In the genomic region with DNA sequence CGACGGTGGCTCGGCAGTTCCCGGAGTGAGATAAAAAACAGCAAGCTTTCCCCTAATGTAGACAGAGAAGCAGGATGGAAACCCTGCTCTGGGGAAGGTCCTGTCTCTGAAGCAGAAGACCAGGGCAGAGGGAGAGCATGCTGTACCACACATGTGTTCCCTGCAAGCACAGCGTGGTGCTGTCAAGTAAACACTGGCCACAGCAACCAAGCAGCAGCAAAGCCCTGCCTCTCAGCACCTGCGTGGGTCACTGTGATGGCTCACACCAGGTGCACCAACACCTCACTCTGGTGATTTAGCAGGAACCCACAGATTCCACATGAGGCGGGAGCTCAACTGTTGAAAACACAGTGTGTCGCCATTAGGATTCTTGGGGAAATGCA, we compare ENCODE assay signal across 9 cellular contexts.
DNase-seq lines count a peak whose midpoint lies in the region; FAIRE-seq and TF ChIP-seq lines count a peak whose summit lies in the region.
"Had no signal": no experiment of that assay in that cellular context is flagged by ENCODE, and none has a peak within 500 bp of the region (broad histone marks: within the 10 kb centered on the region; RNA-seq: fewer than 3 reads in every experiment).

No MANE protein-coding gene starts in this region.

- H3K23ac ChIP-seq in neuronal stem cell (ENCODE audit: low read depth, low read length, poor library complexity), result no peak overlapping the region

- H3K27ac ChIP-seq in neuronal stem cell (replicated peaks; ENCODE audit: low read length), result no peak overlapping the region

- no peak overlapping the region for H3K4ac ChIP-seq in neuronal stem cell (ENCODE audit: low read length)

- no peak overlapping the region for H2BK5ac ChIP-seq in neuronal stem cell (ENCODE audit: low read length)

- H2BK15ac ChIP-seq in neuronal stem cell (ENCODE audit: low read length), result no peak overlapping the region

- H3K79me1 ChIP-seq in neuronal stem cell (ENCODE audit: low read depth, low read length), result no peaks in the 10 kb centered on the region

- FAIRE-seq in H54 (lab: Jason Lieb, UNC), result no peak
- FAIRE-seq: G401.6 had no signal

- H3K4me2 ChIP-seq in neuronal stem cell (ENCODE audit: insufficient read depth, low read length, poor library complexity, severe bottlenecking), result no peak overlapping the region

- peaks cover 2 to 45% of the 10 kb centered on the region in 2 donors for H3K9me3 ChIP-seq in neuronal stem cell (replicated peaks in 1 of 2; ENCODE audit: control insufficient read depth in 2 of 2, insufficient read depth in 1 of 2, low read depth in 1 of 2, low read length in 2 of 2)

- H4K8ac ChIP-seq in neuronal stem cell (ENCODE audit: low read depth, low read length), result no peak overlapping the region

- H2AFZ ChIP-seq in neuronal stem cell (ENCODE audit: low read length), result no peak overlapping the region

- H3K14ac ChIP-seq in neuronal stem cell (ENCODE audit: low read length), result no peak overlapping the region

- WGBS in neuronal stem cell (ENCODE audit: extremely low coverage in 2 of 2, insufficient read length in 2 of 2, insufficient replicate concordance in 1 of 2), 2 donors, result no CpG with 5 or more reads among the region's 8 CpGs

- no peak overlapping the region for H4K91ac ChIP-seq in neuronal stem cell (ENCODE audit: low read depth, low read length, poor library complexity)

- peaks cover 0 to 90% (median 0%) of the 10 kb centered on the region in 3 experiments for H3K27me3 ChIP-seq in neuronal stem cell (ENCODE audit: control insufficient read depth in 3 of 3, insufficient read depth in 3 of 3, low read depth in 1 of 3, low read length in 3 of 3)

- no peak overlapping the region for H2BK120ac ChIP-seq in neuronal stem cell (ENCODE audit: low read depth, low read length)

- peak overlapping the region; percentile 27 for H3K18ac ChIP-seq in neuronal stem cell (ENCODE audit: low read length)

- no peak for TF ChIP-seq POLR2A in H54 (IDR thresholded peaks at IDR 0.05; ENCODE audit: low read depth, low read length)

- peak; percentile 25 for DNase-seq in Daoy (ENCODE audit: low read depth)
- peak; percentile 24 for DNase-seq in M059J (ENCODE audit: low read depth)
- DNase-seq in dermis microvascular lymphatic vessel endothelial cell (ENCODE audit: low read depth in 2 of 2), result peak; percentile 81 to 92
- DNase-seq in neuronal stem cell (ENCODE audit: low spot score), result no peak
- no peak for DNase-seq in H54 (ENCODE audit: insufficient read length, low spot score)
- DNase-seq in amniotic stem cell (lab: John Stamatoyannopoulos, UW), result no peak
- no peak for DNase-seq in stimulated activated CD4-positive, alpha-beta T cell treated with anti-CD3 and anti-CD28 coated beads, Interleukin-4, amount 100 ng/mL, for 1 hour
- no peak for DNase-seq in NCI-H2171 treated with DMSO at 0.1 percent for 48 hours (lab: John Stamatoyannopoulos, UW)

- H2AK5ac ChIP-seq in neuronal stem cell (ENCODE audit: low read depth, low read length), result no peak overlapping the region

- H3K9ac ChIP-seq in neuronal stem cell (ENCODE audit: low read depth, low read length, poor library complexity), result no peak overlapping the region

- no peaks in the 10 kb centered on the region for H3K36me3 ChIP-seq in neuronal stem cell (replicated peaks in 1 of 2; ENCODE audit: control insufficient read depth in 2 of 2, insufficient read depth in 2 of 2, low read length in 2 of 2)

- H3K4me3 ChIP-seq in neuronal stem cell (ENCODE audit: low read length in 2 of 2), result no peak overlapping the region

- H3K4me1 ChIP-seq in neuronal stem cell (ENCODE audit: control insufficient read depth in 2 of 2, insufficient read depth in 1 of 2, low read depth in 1 of 2, low read length in 2 of 2), result peaks cover 0 to 9% of the 10 kb centered on the region in 2 donors

- no peak overlapping the region for H2BK12ac ChIP-seq in neuronal stem cell (ENCODE audit: low read length)

Comparison
In these comparisons a context has a peak if more than half of its experiments do, and no peak if none do; other contexts are left out.
1. DNase-seq: peak in Daoy (single experiment), M059J (single experiment) and dermis microvascular lymphatic vessel endothelial cell (2 of 2); none in neuronal stem cell (single experiment), H54 (single experiment), amniotic stem cell (single experiment), stimulated activated CD4-positive, alpha-beta T cell treated with anti-CD3 and anti-CD28 coated beads, Interleukin-4, amount 100 ng/mL, for 1 hour (single experiment) and NCI-H2171 treated with DMSO at 0.1 percent for 48 hours (single experiment).